ENCODE assay signal across 1 cellular context in genomic region chr17:42782402-42783061, GRCh38.
TF ChIP-seq lines count a peak whose summit lies in the region.

No MANE protein-coding gene starts in this region.

TF ChIP-seq in HepG2, 621 proteins besides CTCF, POLR2A, EP300 and RAD21 (continues in another document):
- TF ChIP-seq HIC2 (CRISPR knock-in tag; IDR thresholded peaks at IDR 0.05; ENCODE audit: low read depth) (0 out of 2 replicates have a peak, but pooled peaks have one; percentile 59), ZNF570 (CRISPR knock-in tag; IDR thresholded peaks at IDR 0.05; ENCODE audit: borderline replicate concordance) (no peak), ZFP41 (CRISPR knock-in tag; IDR thresholded peaks at IDR 0.05; ENCODE audit: borderline replicate concordance) (no peak), MEIS2 (CRISPR knock-in tag; IDR thresholded peaks at IDR 0.05) (no peak), BCL3 (CRISPR knock-in tag; IDR thresholded peaks at IDR 0.05) (0 out of 2 replicates have a peak, but pooled peaks have one; percentile 23), SRSF1 (optimal IDR thresholded peaks at IDR 0.05; ENCODE audit: low read depth, low read length) (peak; percentile 76), RBFOX2 (IDR thresholded peaks at IDR 0.05; ENCODE audit: low read depth, low read length) (peak; percentile 68), ZNF282 (IDR thresholded peaks at IDR 0.05; ENCODE audit: partially characterized antibody) (no peak), ZNF772 (CRISPR knock-in tag; IDR thresholded peaks at IDR 0.05) (no peak; the same call in 1 of the 2 replicates), ZC3H13 (CRISPR knock-in tag; IDR thresholded peaks at IDR 0.05) (peak; percentile 64; the same call in 1 of the 2 replicates), ZFX (CRISPR knock-in tag; IDR thresholded peaks at IDR 0.05; ENCODE audit: low read depth) (0 out of 2 replicates have a peak, but pooled peaks have one; percentile 12), ZNF674 (CRISPR knock-in tag; IDR thresholded peaks at IDR 0.05; ENCODE audit: low read depth) (no peak), PAWR (CRISPR knock-in tag; IDR thresholded peaks at IDR 0.05; ENCODE audit: borderline replicate concordance) (no peak), TBL1XR1 (IDR thresholded peaks at IDR 0.05; ENCODE audit: borderline replicate concordance, low read length, partially characterized antibody) (no peak), NRL (CRISPR knock-in tag; IDR thresholded peaks at IDR 0.05; ENCODE audit: borderline replicate concordance) (peak; percentile 54; the same call in 1 of the 2 replicates), ZNF883 (CRISPR knock-in tag; IDR thresholded peaks at IDR 0.05; ENCODE audit: not compliant biosample characterization) (no peak), NR1H2 (CRISPR knock-in tag; IDR thresholded peaks at IDR 0.05; ENCODE audit: borderline replicate concordance, low read depth) (no peak), AGO2 (optimal IDR thresholded peaks at IDR 0.05; ENCODE audit: low read depth, low read length) (peak; percentile 78), MAZ (IDR thresholded peaks at IDR 0.05; ENCODE audit: borderline replicate concordance, low read depth, low read length) (no peak), MAZ (CRISPR knock-in tag; IDR thresholded peaks at IDR 0.05; ENCODE audit: low read depth) (peak; percentile 62; the same call in 1 of the 2 replicates), ZFP36L2 (CRISPR knock-in tag; IDR thresholded peaks at IDR 0.05) (no peak), ATAD3A (CRISPR knock-in tag; IDR thresholded peaks at IDR 0.05) (no peak), CC2D1A (CRISPR knock-in tag; IDR thresholded peaks at IDR 0.05) (no peak), MAFG (CRISPR knock-in tag; IDR thresholded peaks at IDR 0.05) (no peak), ATF7-NPFF (CRISPR knock-in tag; IDR thresholded peaks at IDR 0.05; ENCODE audit: low read depth) (no peak), ZGPAT (CRISPR knock-in tag; IDR thresholded peaks at IDR 0.05) (no peak), ZNF563 (CRISPR knock-in tag; IDR thresholded peaks at IDR 0.05) (no peak), ZNF501 (CRISPR knock-in tag; IDR thresholded peaks at IDR 0.05) (0 out of 2 replicates have a peak, but pooled peaks have one; percentile 28), DRAP1 (CRISPR knock-in tag; IDR thresholded peaks at IDR 0.05) (no peak), SMAD1 (CRISPR knock-in tag; IDR thresholded peaks at IDR 0.05; ENCODE audit: borderline replicate concordance, low read depth) (no peak), AGO1 (IDR thresholded peaks at IDR 0.05; ENCODE audit: low read depth, low read length, poor library complexity, severe bottlenecking) (peak; percentile 66), ZNF274 (CRISPR knock-in tag; IDR thresholded peaks at IDR 0.05) (0 out of 2 replicates have a peak, but pooled peaks have one; percentile 14), NFKB2 (CRISPR knock-in tag; IDR thresholded peaks at IDR 0.05; ENCODE audit: borderline replicate concordance) (peak; percentile 38; the same call in 1 of the 2 replicates), SKI (IDR thresholded peaks at IDR 0.05; ENCODE audit: partially characterized antibody) (no peak), HNRNPL (IDR thresholded peaks at IDR 0.05; ENCODE audit: low read depth, low read length) (peak; percentile 96), ZNF121 (CRISPR knock-in tag; IDR thresholded peaks at IDR 0.05) (no peak), KAT7 (CRISPR knock-in tag; IDR thresholded peaks at IDR 0.05; ENCODE audit: borderline replicate concordance) (no peak)
- TF ChIP-seq, protein P1, sequence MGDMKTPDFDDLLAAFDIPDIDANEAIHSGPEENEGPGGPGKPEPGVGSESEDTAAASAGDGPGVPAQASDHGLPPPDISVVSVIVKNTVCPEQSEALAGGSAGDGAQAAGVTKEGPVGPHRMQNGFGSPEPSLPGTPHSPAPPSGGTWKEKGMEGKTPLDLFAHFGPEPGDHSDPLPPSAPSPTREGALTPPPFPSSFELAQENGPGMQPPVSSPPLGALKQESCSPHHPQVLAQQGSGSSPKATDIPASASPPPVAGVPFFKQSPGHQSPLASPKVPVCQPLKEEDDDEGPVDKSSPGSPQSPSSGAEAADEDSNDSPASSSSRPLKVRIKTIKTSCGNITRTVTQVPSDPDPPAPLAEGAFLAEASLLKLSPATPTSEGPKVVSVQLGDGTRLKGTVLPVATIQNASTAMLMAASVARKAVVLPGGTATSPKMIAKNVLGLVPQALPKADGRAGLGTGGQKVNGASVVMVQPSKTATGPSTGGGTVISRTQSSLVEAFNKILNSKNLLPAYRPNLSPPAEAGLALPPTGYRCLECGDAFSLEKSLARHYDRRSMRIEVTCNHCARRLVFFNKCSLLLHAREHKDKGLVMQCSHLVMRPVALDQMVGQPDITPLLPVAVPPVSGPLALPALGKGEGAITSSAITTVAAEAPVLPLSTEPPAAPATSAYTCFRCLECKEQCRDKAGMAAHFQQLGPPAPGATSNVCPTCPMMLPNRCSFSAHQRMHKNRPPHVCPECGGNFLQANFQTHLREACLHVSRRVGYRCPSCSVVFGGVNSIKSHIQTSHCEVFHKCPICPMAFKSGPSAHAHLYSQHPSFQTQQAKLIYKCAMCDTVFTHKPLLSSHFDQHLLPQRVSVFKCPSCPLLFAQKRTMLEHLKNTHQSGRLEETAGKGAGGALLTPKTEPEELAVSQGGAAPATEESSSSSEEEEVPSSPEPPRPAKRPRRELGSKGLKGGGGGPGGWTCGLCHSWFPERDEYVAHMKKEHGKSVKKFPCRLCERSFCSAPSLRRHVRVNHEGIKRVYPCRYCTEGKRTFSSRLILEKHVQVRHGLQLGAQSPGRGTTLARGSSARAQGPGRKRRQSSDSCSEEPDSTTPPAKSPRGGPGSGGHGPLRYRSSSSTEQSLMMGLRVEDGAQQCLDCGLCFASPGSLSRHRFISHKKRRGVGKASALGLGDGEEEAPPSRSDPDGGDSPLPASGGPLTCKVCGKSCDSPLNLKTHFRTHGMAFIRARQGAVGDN (CRISPR knock-in tag; IDR thresholded peaks at IDR 0.05) = peak; percentile 40
- TF ChIP-seq, protein P2, sequence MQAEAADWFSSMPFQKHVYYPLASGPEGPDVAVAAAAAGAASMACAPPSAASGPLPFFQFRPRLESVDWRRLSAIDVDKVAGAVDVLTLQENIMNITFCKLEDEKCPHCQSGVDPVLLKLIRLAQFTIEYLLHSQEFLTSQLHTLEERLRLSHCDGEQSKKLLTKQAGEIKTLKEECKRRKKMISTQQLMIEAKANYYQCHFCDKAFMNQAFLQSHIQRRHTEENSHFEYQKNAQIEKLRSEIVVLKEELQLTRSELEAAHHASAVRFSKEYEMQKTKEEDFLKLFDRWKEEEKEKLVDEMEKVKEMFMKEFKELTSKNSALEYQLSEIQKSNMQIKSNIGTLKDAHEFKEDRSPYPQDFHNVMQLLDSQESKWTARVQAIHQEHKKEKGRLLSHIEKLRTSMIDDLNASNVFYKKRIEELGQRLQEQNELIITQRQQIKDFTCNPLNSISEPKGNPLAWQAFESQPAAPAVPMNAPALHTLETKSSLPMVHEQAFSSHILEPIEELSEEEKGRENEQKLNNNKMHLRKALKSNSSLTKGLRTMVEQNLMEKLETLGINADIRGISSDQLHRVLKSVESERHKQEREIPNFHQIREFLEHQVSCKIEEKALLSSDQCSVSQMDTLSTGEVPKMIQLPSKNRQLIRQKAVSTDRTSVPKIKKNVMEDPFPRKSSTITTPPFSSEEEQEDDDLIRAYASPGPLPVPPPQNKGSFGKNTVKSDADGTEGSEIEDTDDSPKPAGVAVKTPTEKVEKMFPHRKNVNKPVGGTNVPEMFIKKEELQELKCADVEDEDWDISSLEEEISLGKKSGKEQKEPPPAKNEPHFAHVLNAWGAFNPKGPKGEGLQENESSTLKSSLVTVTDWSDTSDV (CRISPR knock-in tag; IDR thresholded peaks at IDR 0.05) = no peak
- TF ChIP-seq, protein P3, sequence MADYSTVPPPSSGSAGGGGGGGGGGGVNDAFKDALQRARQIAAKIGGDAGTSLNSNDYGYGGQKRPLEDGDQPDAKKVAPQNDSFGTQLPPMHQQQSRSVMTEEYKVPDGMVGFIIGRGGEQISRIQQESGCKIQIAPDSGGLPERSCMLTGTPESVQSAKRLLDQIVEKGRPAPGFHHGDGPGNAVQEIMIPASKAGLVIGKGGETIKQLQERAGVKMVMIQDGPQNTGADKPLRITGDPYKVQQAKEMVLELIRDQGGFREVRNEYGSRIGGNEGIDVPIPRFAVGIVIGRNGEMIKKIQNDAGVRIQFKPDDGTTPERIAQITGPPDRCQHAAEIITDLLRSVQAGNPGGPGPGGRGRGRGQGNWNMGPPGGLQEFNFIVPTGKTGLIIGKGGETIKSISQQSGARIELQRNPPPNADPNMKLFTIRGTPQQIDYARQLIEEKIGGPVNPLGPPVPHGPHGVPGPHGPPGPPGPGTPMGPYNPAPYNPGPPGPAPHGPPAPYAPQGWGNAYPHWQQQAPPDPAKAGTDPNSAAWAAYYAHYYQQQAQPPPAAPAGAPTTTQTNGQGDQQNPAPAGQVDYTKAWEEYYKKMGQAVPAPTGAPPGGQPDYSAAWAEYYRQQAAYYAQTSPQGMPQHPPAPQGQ (CRISPR knock-in tag; IDR thresholded peaks at IDR 0.05; ENCODE audit: borderline replicate concordance) = no peak
- TF ChIP-seq, protein P4, sequence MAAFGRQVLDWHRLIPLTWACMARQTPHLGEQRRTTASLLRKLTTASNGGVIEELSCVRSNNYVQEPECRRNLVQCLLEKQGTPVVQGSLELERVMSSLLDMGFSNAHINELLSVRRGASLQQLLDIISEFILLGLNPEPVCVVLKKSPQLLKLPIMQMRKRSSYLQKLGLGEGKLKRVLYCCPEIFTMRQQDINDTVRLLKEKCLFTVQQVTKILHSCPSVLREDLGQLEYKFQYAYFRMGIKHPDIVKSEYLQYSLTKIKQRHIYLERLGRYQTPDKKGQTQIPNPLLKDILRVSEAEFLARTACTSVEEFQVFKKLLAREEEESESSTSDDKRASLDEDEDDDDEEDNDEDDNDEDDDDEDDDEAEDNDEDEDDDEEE (CRISPR knock-in tag; IDR thresholded peaks at IDR 0.05) = no peak
- TF ChIP-seq, protein P5, sequence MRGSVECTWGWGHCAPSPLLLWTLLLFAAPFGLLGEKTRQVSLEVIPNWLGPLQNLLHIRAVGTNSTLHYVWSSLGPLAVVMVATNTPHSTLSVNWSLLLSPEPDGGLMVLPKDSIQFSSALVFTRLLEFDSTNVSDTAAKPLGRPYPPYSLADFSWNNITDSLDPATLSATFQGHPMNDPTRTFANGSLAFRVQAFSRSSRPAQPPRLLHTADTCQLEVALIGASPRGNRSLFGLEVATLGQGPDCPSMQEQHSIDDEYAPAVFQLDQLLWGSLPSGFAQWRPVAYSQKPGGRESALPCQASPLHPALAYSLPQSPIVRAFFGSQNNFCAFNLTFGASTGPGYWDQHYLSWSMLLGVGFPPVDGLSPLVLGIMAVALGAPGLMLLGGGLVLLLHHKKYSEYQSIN (CRISPR knock-in tag; IDR thresholded peaks at IDR 0.05; ENCODE audit: borderline replicate concordance) = no peak
- TF ChIP-seq, protein P6, sequence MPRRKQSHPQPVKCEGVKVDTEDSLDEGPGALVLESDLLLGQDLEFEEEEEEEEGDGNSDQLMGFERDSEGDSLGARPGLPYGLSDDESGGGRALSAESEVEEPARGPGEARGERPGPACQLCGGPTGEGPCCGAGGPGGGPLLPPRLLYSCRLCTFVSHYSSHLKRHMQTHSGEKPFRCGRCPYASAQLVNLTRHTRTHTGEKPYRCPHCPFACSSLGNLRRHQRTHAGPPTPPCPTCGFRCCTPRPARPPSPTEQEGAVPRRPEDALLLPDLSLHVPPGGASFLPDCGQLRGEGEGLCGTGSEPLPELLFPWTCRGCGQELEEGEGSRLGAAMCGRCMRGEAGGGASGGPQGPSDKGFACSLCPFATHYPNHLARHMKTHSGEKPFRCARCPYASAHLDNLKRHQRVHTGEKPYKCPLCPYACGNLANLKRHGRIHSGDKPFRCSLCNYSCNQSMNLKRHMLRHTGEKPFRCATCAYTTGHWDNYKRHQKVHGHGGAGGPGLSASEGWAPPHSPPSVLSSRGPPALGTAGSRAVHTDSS (CRISPR knock-in tag; conservative IDR thresholded peaks at IDR 0.05) = no peak
